Comparison of ENCODE assay signal across 18 cellular contexts in genomic region chr20:3909952-3910366, GRCh38. TPM values are rescaled to one million over a fixed set of nuclear protein-coding genes. Genes with fewer than 3 reads are reported as not detected.
DNase-seq lines count a peak whose midpoint lies in the region; ATAC-seq and TF ChIP-seq lines count a peak whose summit lies in the region.
"Had no signal": no experiment of that assay in that cellular context is flagged by ENCODE, and none has a peak within 500 bp of the region (broad histone marks: within the 10 kb centered on the region; RNA-seq: fewer than 3 reads in every experiment).

No MANE protein-coding gene starts in this region.

- H3K9me3 Mint-ChIP-seq in activated T-cell treated with anti-CD3 and anti-CD28 coated beads, Interleukin-2, amount 50 U/mL, for 24 hours, result no peaks in the 10 kb centered on the region
- H3K9me3 Mint-ChIP-seq in GM23338, result no peaks in the 10 kb centered on the region
- H3K9me3 Mint-ChIP-seq in activated CD4-positive, alpha-beta memory T cell treated with anti-CD3 and anti-CD28 coated beads for 36 hours, result no peaks in the 10 kb centered on the region
- H3K9me3 Mint-ChIP-seq in immature natural killer cell, result no peaks in the 10 kb centered on the region
- H3K9me3 Mint-ChIP-seq: activated T-helper 17 cell treated with anti-CD3 and anti-CD28 coated beads, Interleukin-2, amount 50 U/mL, for 72 hours had no signal

- no peak for ATAC-seq in GM23338
- no peak for ATAC-seq in HG03045 (IDR thresholded peaks at IDR 0.05; ENCODE audit: unreplicated experiment)
- ATAC-seq: A549; activated T-helper 17 cell treated with anti-CD3 and anti-CD28 coated beads, Interleukin-2, amount 50 U/mL, for 72 hours; SK-N-SH treated with all-trans-retinoic acid at 6 μM for 48 hours had no signal

- peaks cover 91% of the 10 kb centered on the region for H4K20me1 ChIP-seq in GM23338 (replicated peaks; ENCODE audit: insufficient read depth)

- H3K4me3 Mint-ChIP-seq in activated T-cell treated with anti-CD3 and anti-CD28 coated beads, Interleukin-2, amount 50 U/mL, for 24 hours, result no peak overlapping the region
- H3K4me3 Mint-ChIP-seq in GM23338 (no peak overlapping the region), immature natural killer cell (no peak overlapping the region)
- H3K4me3 Mint-ChIP-seq in activated CD4-positive, alpha-beta memory T cell treated with anti-CD3 and anti-CD28 coated beads for 36 hours, result no peak overlapping the region
- H3K4me3 Mint-ChIP-seq: activated T-helper 17 cell treated with anti-CD3 and anti-CD28 coated beads, Interleukin-2, amount 50 U/mL, for 72 hours had no signal

- no peak overlapping the region for H3K4me2 ChIP-seq in GM23338
- H3K4me2 ChIP-seq: A549, BLaER1 had no signal

- no peak overlapping the region for H3K4me3 ChIP-seq in GM23338
- H3K4me3 ChIP-seq: A549, BLaER1, esophagus muscularis mucosa, vagina had no signal

- no peak for DNase-seq in activated T-cell treated with anti-CD3 and anti-CD28 coated beads, Interleukin-2, amount 50 U/mL, for 24 hours
- no peak for DNase-seq in activated T-cell treated with anti-CD3 and anti-CD28 coated beads, Interleukin-2, amount 50 U/mL, for 48 hours
- DNase-seq in GM23338 (ENCODE audit: low spot score), result no peak
- DNase-seq in activated CD4-positive, alpha-beta memory T cell treated with anti-CD3 and anti-CD28 coated beads for 36 hours, result no peak
- DNase-seq in immature natural killer cell, result no peak
- DNase-seq in NCI-H2171 treated with DMSO at 0.1 percent for 48 hours (lab: John Stamatoyannopoulos, UW), result no peak
- DNase-seq in NCI-H1417 treated with DMSO at 0.1 percent for 48 hours (lab: John Stamatoyannopoulos, UW), result no peak
- DNase-seq: activated CD4-positive, alpha-beta T cell treated with anti-CD3 and anti-CD28 coated beads, Interleukin-2, amount 50 U/mL, for 4 hours; MV-4-11; NCI-H187 treated with DMSO at 0.1 percent for 48 hours; NCI-H446 treated with DMSO at 0.1 percent for 48 hours had no signal

- H3K4me1 ChIP-seq in GM23338 (ENCODE audit: insufficient read depth), result no peaks in the 10 kb centered on the region; the same call in 1 of the 2 replicates

- no peaks in the 10 kb centered on the region for H3K27me3 Mint-ChIP-seq in activated T-cell treated with anti-CD3 and anti-CD28 coated beads, Interleukin-2, amount 50 U/mL, for 24 hours
- H3K27me3 Mint-ChIP-seq in GM23338 (ENCODE audit: insufficient read depth, low read depth, poor library complexity) (peaks cover 9% of the 10 kb centered on the region), immature natural killer cell (ENCODE audit: low read depth in 3 of 3) (peaks cover 5 to 6% (median 6%) of the 10 kb centered on the region in 3 donors)
- H3K27me3 Mint-ChIP-seq in activated CD4-positive, alpha-beta memory T cell treated with anti-CD3 and anti-CD28 coated beads for 36 hours, result no peaks in the 10 kb centered on the region
- H3K27me3 Mint-ChIP-seq: activated T-helper 17 cell treated with anti-CD3 and anti-CD28 coated beads, Interleukin-2, amount 50 U/mL, for 72 hours had no signal

- no peak overlapping the region for H2AFZ ChIP-seq in GM23338

- CTCF ChIA-PET in activated CD4-positive, alpha-beta memory T cell treated with anti-CD3 and anti-CD28 coated beads for 36 hours (lab: Charles Lee), result no interaction called here

- no peak for TF ChIP-seq CTCF in GM23338 (conservative IDR thresholded peaks at IDR 0.05; ENCODE audit: low read depth in 2 of 2)

- peaks cover 98% of the 10 kb centered on the region for H3K79me2 ChIP-seq in GM23338 (replicated peaks; ENCODE audit: insufficient read depth)

- peaks cover 27% of the 10 kb centered on the region; the same call in 1 of the 2 replicates for H3F3A ChIP-seq in GM23338 (replicated peaks; ENCODE audit: low read depth)

- no peaks in the 10 kb centered on the region for H3K9me2 ChIP-seq in GM23338 (ENCODE audit: insufficient read depth)

- peaks cover 75% of the 10 kb centered on the region for H3K36me3 Mint-ChIP-seq in activated T-cell treated with anti-CD3 and anti-CD28 coated beads, Interleukin-2, amount 50 U/mL, for 24 hours (ENCODE audit: low read depth)
- H3K36me3 Mint-ChIP-seq in GM23338 (ENCODE audit: low read depth) (peaks cover 74% of the 10 kb centered on the region), immature natural killer cell (peaks cover 23 to 36% (median 28%) of the 10 kb centered on the region in 3 donors)
- H3K36me3 Mint-ChIP-seq in activated CD4-positive, alpha-beta memory T cell treated with anti-CD3 and anti-CD28 coated beads for 36 hours, result peaks cover 58% of the 10 kb centered on the region

- peak overlapping the region; percentile 61 for H3K27ac Mint-ChIP-seq in activated T-cell treated with anti-CD3 and anti-CD28 coated beads, Interleukin-2, amount 50 U/mL, for 24 hours
- H3K27ac Mint-ChIP-seq in GM23338, result no peak overlapping the region
- H3K27ac Mint-ChIP-seq in activated CD4-positive, alpha-beta memory T cell treated with anti-CD3 and anti-CD28 coated beads for 36 hours, result peak overlapping the region; percentile 65
- peak overlapping the region in 4 of 6 donors; percentile 21 to 57 (median 36) for H3K27ac Mint-ChIP-seq in immature natural killer cell

- intact Hi-C loops in activated CD4-positive, alpha-beta memory T cell treated with anti-CD3 and anti-CD28 coated beads for 36 hours (cut with micrococcal nuclease), result loop anchor here (5.0 kb wide), 3 partner anchors 107 to 172 kb away; partner anchors contain the start of genes CDC25B and RNF24

- POLR2A ChIA-PET in activated CD4-positive, alpha-beta memory T cell treated with anti-CD3 and anti-CD28 coated beads for 36 hours (lab: Charles Lee), result no interaction called here

- peaks cover 69% of the 10 kb centered on the region for H3K36me3 ChIP-seq in GM23338 (ENCODE audit: insufficient read depth)

- no peaks in the 10 kb centered on the region for H3K27me3 ChIP-seq in GM23338 (ENCODE audit: insufficient read depth)
- H3K27me3 ChIP-seq: BLaER1, esophagus muscularis mucosa, vagina had no signal

- peaks cover 59% of the 10 kb centered on the region for H3K4me1 Mint-ChIP-seq in activated T-cell treated with anti-CD3 and anti-CD28 coated beads, Interleukin-2, amount 50 U/mL, for 24 hours (ENCODE audit: low read depth)
- peaks cover 2% of the 10 kb centered on the region; the same call in 2 of the 3 replicates for H3K4me1 Mint-ChIP-seq in GM23338
- peaks cover 51% of the 10 kb centered on the region for H3K4me1 Mint-ChIP-seq in activated CD4-positive, alpha-beta memory T cell treated with anti-CD3 and anti-CD28 coated beads for 36 hours (ENCODE audit: low read depth)
- H3K4me1 Mint-ChIP-seq in immature natural killer cell, result peaks cover 44 to 62% of the 10 kb centered on the region in 2 donors

- H3K27ac ChIP-seq in GM23338 (ENCODE audit: low read depth), result peak overlapping the region; percentile 55; the same call in 1 of the 2 replicates
- H3K27ac ChIP-seq: A549, BLaER1, esophagus muscularis mucosa, vagina had no signal

TF ChIP-seq in GM23338, 12 proteins besides CTCF, POLR2A, EP300 and RAD21 (continues in another document):
- TF ChIP-seq ZNF114 (CRISPR knock-in tag; IDR thresholded peaks at IDR 0.05) (no peak), STAT1 (IDR thresholded peaks at IDR 0.05; ENCODE audit: unreplicated experiment) (no peak), CREB1 (CRISPR knock-in tag; IDR thresholded peaks at IDR 0.05; ENCODE audit: low read depth) (no peak), POLR2AphosphoS5 (IDR thresholded peaks at IDR 0.05; ENCODE audit: low read depth) (no peak), ZNF331 (CRISPR knock-in tag; IDR thresholded peaks at IDR 0.05; ENCODE audit: low read depth) (no peak), ETS1 (IDR thresholded peaks at IDR 0.05) (no peak)

RNA-seq across cellular contexts. Expression of gene PANK2, which starts 20.8 kb away (rescaled TPM):
- 63.4 and 72.0 TPM in 2 replicates for total RNA-seq in GM23338 (2014; rRNA removed; shearing (Covaris generic))
- polyA plus RNA-seq in GM23338 (2016; fragmentation: Nextera tagmentation; extraction: Ambion mirVana), result 36.1 and 36.8 TPM in 2 replicates
- total RNA-seq in activated CD4-positive, alpha-beta memory T cell treated with anti-CD3 and anti-CD28 coated beads for 36 hours, result 10 to 100 TPM; 49.3 to 52.5 TPM
- polyA plus RNA-seq in immature natural killer cell, result 10 to 100 TPM; 42.1 to 53.0 (median 44.3) TPM
